ENCODE assay signal across 10 cellular contexts in the genomic region with DNA sequence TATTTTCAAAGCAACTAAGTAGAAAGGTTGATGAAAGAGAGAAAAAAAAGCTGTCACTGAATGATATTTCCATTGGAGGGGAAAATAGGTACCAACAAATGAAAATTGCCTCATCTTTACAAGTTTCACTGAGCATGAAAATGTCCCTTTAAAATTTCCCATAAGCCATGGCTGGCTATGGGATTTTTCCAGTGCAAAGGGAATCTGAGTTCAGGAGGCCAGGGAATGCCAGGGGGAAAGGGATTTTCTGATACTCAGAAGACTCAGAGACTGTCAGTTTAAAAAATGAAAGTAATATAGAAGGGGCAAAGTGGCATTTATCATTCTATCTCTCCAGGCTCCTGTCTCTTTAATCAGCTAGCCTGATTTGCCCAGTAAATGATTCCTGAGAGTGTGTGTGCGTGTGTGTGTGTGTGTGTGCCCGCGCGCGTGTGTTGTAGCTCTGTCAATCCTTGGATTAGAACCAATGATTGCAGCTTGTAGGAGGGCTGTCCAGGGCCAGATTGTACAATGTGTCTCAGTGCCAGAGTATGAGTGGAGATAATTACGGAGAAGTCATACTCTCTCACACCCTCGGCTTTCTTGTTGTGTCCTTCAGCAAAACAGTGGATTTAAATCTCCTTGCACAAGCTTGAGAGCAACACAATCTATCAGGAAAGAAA. TPM values are rescaled to one million over a fixed set of nuclear protein-coding genes. Genes with fewer than 3 reads are reported as not detected.
DNase-seq lines count a peak whose midpoint lies in the region; ATAC-seq and TF ChIP-seq lines count a peak whose summit lies in the region.
"Had no signal": no experiment of that assay in that cellular context is flagged by ENCODE, and none has a peak within 500 bp of the region (broad histone marks: within the 10 kb centered on the region; RNA-seq: fewer than 3 reads in every experiment).

NTM (plus strand) TSS at position 526 of the 662 bp plus-strand sequence.

- intact Hi-C loops in right cardiac atrium (cut with DNase I): no loop called here

- WGBS in right cardiac atrium: 22% methylated on average over 7 of the region's 7 CpGs

- H3K4me1 ChIP-seq in right cardiac atrium (ENCODE audit: control insufficient read depth, insufficient read depth, low read length): no peaks in the 10 kb centered on the region

- no peaks in the 10 kb centered on the region for H3K27me3 ChIP-seq in right cardiac atrium (ENCODE audit: control insufficient read depth, insufficient read depth)

- no peak within 1 kb of the TSS for H3K4me3 Mint-ChIP-seq in activated naive CD8-positive, alpha-beta T cell treated with anti-CD3 and anti-CD28 coated beads, Interleukin-2, amount 50 U/mL, for 24 hours

- no peaks in the 10 kb centered on the region for H3K9me3 ChIP-seq in right cardiac atrium (ENCODE audit: control insufficient read depth, low read length)

- H3K9me3 Mint-ChIP-seq in activated naive CD8-positive, alpha-beta T cell treated with anti-CD3 and anti-CD28 coated beads, Interleukin-2, amount 50 U/mL, for 24 hours: peaks cover 7% of the 10 kb centered on the region

- H3K36me3 Mint-ChIP-seq in activated naive CD8-positive, alpha-beta T cell treated with anti-CD3 and anti-CD28 coated beads, Interleukin-2, amount 50 U/mL, for 24 hours (ENCODE audit: low read depth): no peaks in the 10 kb centered on the region

- no peaks in the 10 kb centered on the region for H3K27me3 Mint-ChIP-seq in activated naive CD8-positive, alpha-beta T cell treated with anti-CD3 and anti-CD28 coated beads, Interleukin-2, amount 50 U/mL, for 24 hours

- H3K27ac ChIP-seq in right cardiac atrium (ENCODE audit: low read length): no peak within 1 kb of the TSS

- peak; percentile 83 to 92 for ATAC-seq in right cardiac atrium
- ATAC-seq in activated naive CD8-positive, alpha-beta T cell treated with anti-CD3 and anti-CD28 coated beads, Interleukin-2, amount 50 U/mL, for 24 hours: no peak

- in situ Hi-C loops in astrocyte of the cerebellum (cut with HindIII; ENCODE audit: low sequenced_read_pairs): no loop called here

- peak; percentile 6 for DNase-seq in GM04504 (ENCODE audit: low read depth)
- DNase-seq in astrocyte of the cerebellum (ENCODE audit: low read depth): peak; percentile 22
- DNase-seq in right cardiac atrium: peak; percentile 44 to 83 (median 81)
- peak; percentile 69 for DNase-seq in retinal pigment epithelial cell (ENCODE audit: low read depth)
- DNase-seq in effector CD4-positive, alpha-beta T cell: no peak
- DNase-seq in iPS-NIHi11 (ENCODE audit: low spot score): no peak
- DNase-seq in HPDE6-E6E7 (ENCODE audit: extremely low spot score): no peak
- DNase-seq in activated naive CD8-positive, alpha-beta T cell treated with anti-CD3 and anti-CD28 coated beads, Interleukin-2, amount 50 U/mL, for 24 hours: no peak
- DNase-seq: activated gamma-delta T cell; stimulated activated CD4-positive, alpha-beta T cell treated with anti-CD3 and anti-CD28 coated beads, Interleukin-12 subunit alpha, Interleukin-12 subunit beta, amount 100 ng/mL, for 4 hours had no signal

- no peak within 1 kb of the TSS for H3K27ac Mint-ChIP-seq in activated naive CD8-positive, alpha-beta T cell treated with anti-CD3 and anti-CD28 coated beads, Interleukin-2, amount 50 U/mL, for 24 hours

- TF ChIP-seq CTCF in astrocyte of the cerebellum (IDR thresholded peaks at IDR 0.05; ENCODE audit: low read depth, low read length, missing control alignments): no peak
- TF ChIP-seq CTCF in retinal pigment epithelial cell (conservative IDR thresholded peaks at IDR 0.05; ENCODE audit: low read depth, low read length): no peak

- H3K4me3 ChIP-seq in astrocyte of the cerebellum (ENCODE audit: low read depth, low read length): peak within 1 kb of the TSS; percentile 31
- peak within 1 kb of the TSS; percentile 54 for H3K4me3 ChIP-seq in right cardiac atrium (ENCODE audit: low read length)
- peak within 1 kb of the TSS; percentile 45 for H3K4me3 ChIP-seq in retinal pigment epithelial cell (ENCODE audit: low read length)

- no peaks in the 10 kb centered on the region for H3K4me1 Mint-ChIP-seq in activated naive CD8-positive, alpha-beta T cell treated with anti-CD3 and anti-CD28 coated beads, Interleukin-2, amount 50 U/mL, for 24 hours

RNA-seq across cellular contexts. Expression of gene NTM, which starts in this region (rescaled TPM):
- total RNA-seq in right cardiac atrium: 100 to 1,000 TPM in 2 of 4 donors, 10 to 100 TPM in 2; 82.5 to 148 (median 101) TPM
- polyA plus RNA-seq in right cardiac atrium: 35.0 TPM

Comparison
In these comparisons a context has a peak if more than half of its experiments do, and no peak if none do; other contexts are left out.
1. DNase-seq: peak in GM04504 (single experiment), astrocyte of the cerebellum (single experiment), right cardiac atrium (3 of 3) and retinal pigment epithelial cell (single experiment); none in effector CD4-positive, alpha-beta T cell (single experiment), iPS-NIHi11 (single experiment), HPDE6-E6E7 (single experiment) and activated naive CD8-positive, alpha-beta T cell treated with anti-CD3 and anti-CD28 coated beads, Interleukin-2, amount 50 U/mL, for 24 hours (single experiment).
2. Peak in every context shown above with its lines, with median percentiles within 50 percentile points of each other: H3K4me3 ChIP-seq.